Comparison of ENCODE assay signal across 32 cellular contexts in the genomic region with DNA sequence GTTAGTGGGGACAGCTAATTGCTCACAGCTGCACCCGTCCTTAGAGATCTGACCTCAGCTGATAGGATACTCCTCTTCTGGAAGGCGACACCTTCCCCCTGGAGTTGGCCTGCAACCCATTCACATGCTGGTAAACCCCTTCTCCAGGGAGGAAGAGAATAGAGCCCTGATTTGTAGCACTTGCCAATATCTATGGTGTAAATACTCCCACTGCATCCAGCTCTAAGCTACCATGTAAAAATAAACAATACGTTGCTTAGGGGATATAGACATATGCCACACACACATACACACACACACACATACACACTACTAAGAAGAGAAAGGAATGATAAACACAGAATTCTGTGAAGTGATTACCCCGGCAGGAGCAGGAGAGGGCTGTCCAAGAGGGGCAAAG.
"Had no signal": no experiment of that assay in that cellular context is flagged by ENCODE, and none has a peak within 500 bp of the region (broad histone marks: within the 10 kb centered on the region; RNA-seq: fewer than 3 reads in every experiment).

No MANE protein-coding gene starts in this region.

- H3K4me3 ChIP-seq: adrenal gland, body of pancreas, breast epithelium had no signal

- ATAC-seq: activated CD8-positive, alpha-beta T cell treated with anti-CD3 and anti-CD28 coated beads for 36 hours; activated naive CD4-positive, alpha-beta T cell treated with anti-CD3 and anti-CD28 coated beads, Interleukin-2, amount 50 U/mL, for 72 hours; activated T-cell treated with anti-CD3 and anti-CD28 coated beads, Interleukin-2, amount 50 U/mL, for 4 hours; activated T-cell treated with anti-CD3 and anti-CD28 coated beads, Interleukin-2, amount 50 U/mL, for 72 hours; activated T-helper 17 cell treated with anti-CD3 and anti-CD28 coated beads, Interleukin-2, amount 50 U/mL, for 72 hours; body of pancreas had no signal

- H3K4me1 Mint-ChIP-seq: activated B cell treated with CpG ODN at 0.5 μM for 24 hours; activated CD4-positive, alpha-beta T cell treated with anti-CD3 and anti-CD28 coated beads, Interleukin-2, amount 10 ng/mL, durations not matched to agents 24 days and 14 days; activated naive CD8-positive, alpha-beta T cell treated with anti-CD3 and anti-CD28 coated beads for 36 hours; activated T-helper 17 cell treated with anti-CD3 and anti-CD28 coated beads, Interleukin-2, amount 50 U/mL, for 72 hours had no signal

- H3K27me3 ChIP-seq: adrenal gland, body of pancreas, brain microvascular endothelial cell had no signal

- H3K4me1 ChIP-seq: adrenal gland, body of pancreas, breast epithelium had no signal

- DNase-seq: activated B cell treated with CpG ODN at 0.5 μM for 24 hours; activated CD4-positive, alpha-beta memory T cell treated with anti-CD3 and anti-CD28 coated beads for 36 hours; activated CD4-positive, alpha-beta T cell treated with anti-CD3 and anti-CD28 coated beads for 4 hours; activated CD4-positive, alpha-beta T cell treated with anti-CD3 and anti-CD28 coated beads, Interleukin-2, amount 10 ng/mL, durations not matched to agents 24 days and 14 days; activated CD4-positive, alpha-beta T cell treated with anti-CD3 and anti-CD28 coated beads, Interleukin-2, amount 50 U/mL, for 1 hour; activated CD4-positive, alpha-beta T cell treated with anti-CD3 and anti-CD28 coated beads, Interleukin-2, amount 50 U/mL, for 4 hours; activated CD4-positive, CD25-positive, alpha-beta regulatory T cell treated with anti-CD3 and anti-CD28 coated beads, Interleukin-2, amount 50 U/mL, for 72 hours; activated CD8-positive, alpha-beta memory T cell treated with anti-CD3 and anti-CD28 coated beads, Interleukin-2, amount 50 U/mL, for 4 hours; activated CD8-positive, alpha-beta T cell treated with anti-CD3 and anti-CD28 coated beads for 36 hours; activated effector memory CD4-positive, alpha-beta T cell treated with anti-CD3 and anti-CD28 coated beads, Interleukin-2, amount 50 U/mL, for 16 hours; activated gamma-delta T cell treated with Interleukin-2 at 50 U/mL for 16 hours; activated naive CD4-positive, alpha-beta T cell; activated naive CD4-positive, alpha-beta T cell treated with anti-CD3 and anti-CD28 coated beads for 36 hours; activated naive CD4-positive, alpha-beta T cell treated with anti-CD3 and anti-CD28 coated beads, Interleukin-2, amount 50 U/mL, for 16 hours; activated naive CD8-positive, alpha-beta T cell treated with anti-CD3 and anti-CD28 coated beads for 36 hours; activated T-cell treated with anti-CD3 and anti-CD28 coated beads for 4 hours; activated T-cell treated with anti-CD3 and anti-CD28 coated beads, Interleukin-2, amount 50 U/mL, for 1 hour; activated T-cell treated with anti-CD3 and anti-CD28 coated beads, Interleukin-2, amount 50 U/mL, for 4 hours; activated T-cell treated with anti-CD3 and anti-CD28 coated beads, Interleukin-2, amount 50 U/mL, for 72 hours; adrenal gland; amniotic stem cell; body of pancreas; brain microvascular endothelial cell; central memory CD4-positive, alpha-beta T cell; T-helper 2 cell; T-helper 9 cell had no signal

- H3K27ac Mint-ChIP-seq: activated B cell treated with CpG ODN at 0.5 μM for 24 hours; activated CD4-positive, alpha-beta memory T cell treated with anti-CD3 and anti-CD28 coated beads for 36 hours; activated CD4-positive, alpha-beta T cell treated with anti-CD3 and anti-CD28 coated beads, Interleukin-2, amount 10 ng/mL, durations not matched to agents 24 days and 14 days; activated CD8-positive, alpha-beta T cell treated with anti-CD3 and anti-CD28 coated beads for 36 hours; activated naive CD4-positive, alpha-beta T cell treated with anti-CD3 and anti-CD28 coated beads for 36 hours; activated naive CD4-positive, alpha-beta T cell treated with anti-CD3 and anti-CD28 coated beads, Interleukin-2, amount 50 U/mL, for 72 hours; activated naive CD8-positive, alpha-beta T cell treated with anti-CD3 and anti-CD28 coated beads for 36 hours; activated T-cell treated with anti-CD3 and anti-CD28 coated beads, Interleukin-2, amount 50 U/mL, for 72 hours; activated T-helper 1 cell treated with anti-CD3 and anti-CD28 coated beads, Interleukin-12 subunit alpha, Interleukin-12 subunit beta, Interleukin-2, Interleukin-4 antibody, amounts not matched to agents 30 ng/mL and 10 ng/mL and 1 ng/mL, durations not matched to agents 14 hours and 24 hours and 36 hours; activated T-helper 17 cell treated with anti-CD3 and anti-CD28 coated beads, Interleukin-2, amount 50 U/mL, for 72 hours; T-helper 2 cell treated with Interferon-gamma antibody and Interleukin-4, amounts not matched to agents 5 μg/mL and 100 μg/mL, for 36 hours had no signal

- H3K36me3 ChIP-seq: adrenal gland, brain microvascular endothelial cell, breast epithelium had no signal

- H3K9me3 Mint-ChIP-seq: activated B cell treated with CpG ODN at 0.5 μM for 24 hours; activated CD4-positive, alpha-beta memory T cell treated with anti-CD3 and anti-CD28 coated beads for 36 hours; activated CD4-positive, alpha-beta T cell treated with anti-CD3 and anti-CD28 coated beads, Interleukin-2, amount 10 ng/mL, durations not matched to agents 24 days and 14 days; activated CD8-positive, alpha-beta T cell treated with anti-CD3 and anti-CD28 coated beads for 36 hours; activated naive CD4-positive, alpha-beta T cell treated with anti-CD3 and anti-CD28 coated beads for 36 hours; activated naive CD4-positive, alpha-beta T cell treated with anti-CD3 and anti-CD28 coated beads, Interleukin-2, amount 50 U/mL, for 72 hours; activated naive CD8-positive, alpha-beta T cell treated with anti-CD3 and anti-CD28 coated beads for 36 hours; activated T-cell treated with anti-CD3 and anti-CD28 coated beads, Interleukin-2, amount 50 U/mL, for 4 hours; activated T-cell treated with anti-CD3 and anti-CD28 coated beads, Interleukin-2, amount 50 U/mL, for 72 hours; activated T-helper 1 cell treated with anti-CD3 and anti-CD28 coated beads, Interleukin-12 subunit alpha, Interleukin-12 subunit beta, Interleukin-2, Interleukin-4 antibody, amounts not matched to agents 30 ng/mL and 10 ng/mL and 1 ng/mL, durations not matched to agents 14 hours and 24 hours and 36 hours; activated T-helper 17 cell treated with anti-CD3 and anti-CD28 coated beads, Interleukin-2, amount 50 U/mL, for 72 hours; T-helper 2 cell treated with Interferon-gamma antibody and Interleukin-4, amounts not matched to agents 5 μg/mL and 100 μg/mL, for 36 hours had no signal

- H3K9me3 ChIP-seq: adrenal gland, body of pancreas, breast epithelium had no signal

- H3K36me3 Mint-ChIP-seq: activated CD4-positive, alpha-beta memory T cell treated with anti-CD3 and anti-CD28 coated beads for 36 hours; activated naive CD4-positive, alpha-beta T cell treated with anti-CD3 and anti-CD28 coated beads, Interleukin-2, amount 50 U/mL, for 72 hours; activated naive CD8-positive, alpha-beta T cell treated with anti-CD3 and anti-CD28 coated beads for 36 hours had no signal

- H3K27ac ChIP-seq: adrenal gland, body of pancreas, brain microvascular endothelial cell, breast epithelium, VCaP had no signal

- H3K4me3 Mint-ChIP-seq: activated B cell treated with CpG ODN at 0.5 μM for 24 hours; activated CD4-positive, alpha-beta memory T cell treated with anti-CD3 and anti-CD28 coated beads for 36 hours; activated CD4-positive, alpha-beta T cell treated with anti-CD3 and anti-CD28 coated beads, Interleukin-2, amount 10 ng/mL, durations not matched to agents 24 days and 14 days; activated CD8-positive, alpha-beta T cell treated with anti-CD3 and anti-CD28 coated beads for 36 hours; activated naive CD4-positive, alpha-beta T cell treated with anti-CD3 and anti-CD28 coated beads for 36 hours; activated naive CD8-positive, alpha-beta T cell treated with anti-CD3 and anti-CD28 coated beads for 36 hours; activated T-cell treated with anti-CD3 and anti-CD28 coated beads, Interleukin-2, amount 50 U/mL, for 4 hours; activated T-cell treated with anti-CD3 and anti-CD28 coated beads, Interleukin-2, amount 50 U/mL, for 72 hours; activated T-helper 1 cell treated with anti-CD3 and anti-CD28 coated beads, Interleukin-12 subunit alpha, Interleukin-12 subunit beta, Interleukin-2, Interleukin-4 antibody, amounts not matched to agents 30 ng/mL and 10 ng/mL and 1 ng/mL, durations not matched to agents 14 hours and 24 hours and 36 hours; activated T-helper 17 cell treated with anti-CD3 and anti-CD28 coated beads, Interleukin-2, amount 50 U/mL, for 72 hours; T-helper 2 cell treated with Interferon-gamma antibody and Interleukin-4, amounts not matched to agents 5 μg/mL and 100 μg/mL, for 36 hours had no signal

- H3K27me3 Mint-ChIP-seq: activated B cell treated with CpG ODN at 0.5 μM for 24 hours; activated CD4-positive, alpha-beta T cell treated with anti-CD3 and anti-CD28 coated beads, Interleukin-2, amount 10 ng/mL, durations not matched to agents 24 days and 14 days; activated CD8-positive, alpha-beta T cell treated with anti-CD3 and anti-CD28 coated beads for 36 hours had no signal
